In the genomic region with DNA sequence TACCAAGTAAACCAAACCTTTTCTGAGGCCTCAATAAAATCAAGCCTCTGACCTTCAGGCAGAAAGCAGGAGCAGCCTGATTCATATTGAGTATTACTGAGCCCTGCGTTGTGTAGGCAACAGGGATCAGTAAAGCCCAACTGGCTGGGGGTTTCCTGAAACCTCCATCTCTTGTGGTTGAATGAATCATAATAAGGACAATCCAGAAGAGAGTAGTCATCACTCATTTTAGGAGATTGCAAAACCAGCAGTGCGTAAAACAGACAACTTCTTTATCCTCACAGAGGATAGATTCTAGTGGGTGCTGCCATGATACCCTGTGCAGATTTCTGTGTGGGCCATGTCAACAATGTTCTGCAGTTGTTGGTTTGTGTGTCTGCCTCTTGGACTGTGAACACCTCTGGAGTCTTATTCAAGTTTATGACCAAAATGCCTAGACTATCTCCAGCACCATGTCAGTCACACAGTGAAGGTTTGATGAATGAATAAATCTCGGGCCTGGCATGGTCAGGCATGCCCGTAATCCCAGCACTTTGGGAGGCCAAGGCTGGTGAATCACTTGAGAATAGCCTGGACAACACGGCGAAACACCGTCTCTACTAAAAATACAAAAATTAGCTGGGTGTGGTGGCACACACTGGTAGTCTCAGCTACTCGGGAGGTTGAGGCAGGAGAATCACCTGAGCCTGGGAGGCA, we compare ENCODE assay signal across 8 cellular contexts. TPM values are rescaled to one million over a fixed set of nuclear protein-coding genes. Genes with fewer than 3 reads are reported as not detected.
DNase-seq lines count a peak whose midpoint lies in the region; ATAC-seq and TF ChIP-seq lines count a peak whose summit lies in the region.

No MANE protein-coding gene starts in this region.

- H4K20me1 ChIP-seq in Loucy (ENCODE audit: insufficient read depth, low read length, poor library complexity, severe bottlenecking), result no peaks in the 10 kb centered on the region
- no peaks in the 10 kb centered on the region for H4K20me1 ChIP-seq in mammary epithelial cell (ENCODE audit: insufficient read depth, low read length)

- no peaks in the 10 kb centered on the region for H3K9me3 ChIP-seq in Loucy (ENCODE audit: insufficient read depth, low read depth, low read length)
- H3K9me3 ChIP-seq in mammary epithelial cell (replicated peaks; ENCODE audit: insufficient read depth, low read length), result no peaks in the 10 kb centered on the region
- H3K9me3 ChIP-seq in skeletal muscle tissue (ENCODE audit: control insufficient read depth in 3 of 3, low read length in 3 of 3), result no peaks in the 10 kb centered on the region

- H3K4me2 ChIP-seq in Loucy (ENCODE audit: low read depth, low read length, poor library complexity, severe bottlenecking) (peak overlapping the region; percentile 21), mammary epithelial cell (ENCODE audit: insufficient read depth, low read depth, low read length) (peak overlapping the region; percentile 68)

- H3F3A ChIP-seq in Loucy (ENCODE audit: low read depth), result peaks cover 8% of the 10 kb centered on the region; the same call in 1 of the 2 replicates

- H3K79me2 ChIP-seq in Loucy (ENCODE audit: insufficient read depth, low read length) (no peaks in the 10 kb centered on the region), mammary epithelial cell (ENCODE audit: insufficient read depth, low read length) (no peaks in the 10 kb centered on the region)

- no peaks in the 10 kb centered on the region for H3K36me3 ChIP-seq in Loucy (ENCODE audit: insufficient read depth, low read length)
- H3K36me3 ChIP-seq in mammary epithelial cell (ENCODE audit: insufficient read depth, low read length), result no peaks in the 10 kb centered on the region
- H3K36me3 ChIP-seq in skeletal muscle tissue (ENCODE audit: control insufficient read depth in 3 of 3, insufficient read depth in 3 of 3, low read length in 3 of 3), result no peaks in the 10 kb centered on the region

- H2AFZ ChIP-seq in Loucy (ENCODE audit: low read length), result no peak overlapping the region
- H2AFZ ChIP-seq in mammary epithelial cell (ENCODE audit: low read depth, low read length), result peak overlapping the region; percentile 77

- in situ Hi-C loops in mammary epithelial cell (cut with MboI; ENCODE audit: low sequenced_read_pairs in 2 of 2), result loop anchor here in 1 of 2 donors (5.0 kb wide), 1 partner anchor 56 kb away; no protein-coding TSS in a partner anchor

- BruUV-seq in mammary epithelial cell (replicated peaks; lab: Mats Ljungman, UMichigan), result TSS peak; percentile 62

- H3K27ac ChIP-seq in mammary epithelial cell (ENCODE audit: insufficient read depth, low read depth, low read length) (peak overlapping the region; percentile 98), skeletal muscle tissue (ENCODE audit: low read depth, low read length) (peak overlapping the region; percentile 34)

- ATAC-seq in GM21717 (IDR thresholded peaks at IDR 0.05; ENCODE audit: unreplicated experiment), result peak; percentile 73

- CTCF ChIA-PET in mammary epithelial cell (lab: Charles Lee; ENCODE audit: low non-redundant PET), result no interaction called here

- H3K4me3 ChIP-seq in Loucy (ENCODE audit: low read length, poor library complexity, severe bottlenecking), result no peak overlapping the region
- no peak overlapping the region for H3K4me3 ChIP-seq in mammary epithelial cell (replicated peaks in 1 of 3; ENCODE audit: insufficient read depth in 1 of 3, low read depth in 2 of 3, low read length in 3 of 3)
- no peak overlapping the region for H3K4me3 ChIP-seq in skeletal muscle tissue (ENCODE audit: low read length in 3 of 3)

- 0% methylated on average over 4 of the region's 8 CpGs for WGBS in mammary epithelial cell (ENCODE audit: low coverage, missing lambda C conversion rate)

- H3K27me3 ChIP-seq in Loucy (ENCODE audit: insufficient read depth, low read length, poor library complexity, severe bottlenecking), result no peaks in the 10 kb centered on the region
- H3K27me3 ChIP-seq in mammary epithelial cell (ENCODE audit: insufficient read depth, low read length), result no peaks in the 10 kb centered on the region
- H3K27me3 ChIP-seq in skeletal muscle tissue (ENCODE audit: control insufficient read depth in 3 of 3, insufficient read depth in 3 of 3, low read length in 3 of 3), result no peaks in the 10 kb centered on the region

- TF ChIP-seq CTCF in Loucy (conservative IDR thresholded peaks at IDR 0.05; ENCODE audit: low read length) (no peak), mammary epithelial cell (conservative IDR thresholded peaks at IDR 0.05 in 1 of 2, IDR thresholded peaks at IDR 0.05 in 1 of 2; ENCODE audit: extremely low read depth in 1 of 2, insufficient read depth in 1 of 2, low read depth in 1 of 2, low read length in 2 of 2) (no peak)

- intact Hi-C loops in mammary epithelial cell (cut with micrococcal nuclease), result loop anchor here (1.0 to 5.0 kb wide), 7 partner anchors 30 to 206 kb away; a partner anchor contains a TSS

- peaks cover 62% of the 10 kb centered on the region for H3K4me1 ChIP-seq in Loucy (ENCODE audit: insufficient read depth, low read length, poor library complexity, severe bottlenecking)
- H3K4me1 ChIP-seq in mammary epithelial cell (ENCODE audit: insufficient read depth, low read length), result peaks cover 30% of the 10 kb centered on the region
- H3K4me1 ChIP-seq in skeletal muscle tissue (ENCODE audit: control insufficient read depth in 3 of 3, insufficient read depth in 3 of 3, low read length in 3 of 3), result peaks cover 0 to 3% (median 0%) of the 10 kb centered on the region in 3 donors

- dilution Hi-C loops in mammary epithelial cell (cut with HindIII; ENCODE audit: low sequenced_read_pairs), result no loop called here

- H3K9ac ChIP-seq in Loucy (ENCODE audit: low read depth, low read length, poor library complexity, severe bottlenecking), result no peak overlapping the region
- peak overlapping the region; percentile 82 for H3K9ac ChIP-seq in mammary epithelial cell (ENCODE audit: insufficient read depth, low read length)
- H3K9ac ChIP-seq in skeletal muscle tissue (ENCODE audit: low read depth in 1 of 3, low read length in 3 of 3), result no peak overlapping the region

- DNase-seq in EL (peak; percentile 98), mammary epithelial cell (peak; percentile 99), NCI-H1092 treated with DMSO at 0.1 percent for 48 hours (lab: John Stamatoyannopoulos, UW) (no peak), NCI-H1436 (lab: John Stamatoyannopoulos, UW) (no peak), amygdala (lab: John Stamatoyannopoulos, UW) (no peak)

- no peaks in the 10 kb centered on the region for H3K9me2 ChIP-seq in Loucy (replicated peaks; ENCODE audit: low read depth, low read length)

RNA-seq across cellular contexts. Expression of a gene that starts 51.8 kb away (rescaled TPM):
- total RNA-seq in mammary epithelial cell (10 to 100 TPM in 1 of 2 donors, 1 to 10 TPM in 1; 1.8 to 19.3 TPM), skeletal muscle tissue (1.0 TPM)
- 2.5 TPM for polyA plus RNA-seq in mammary epithelial cell
- polyA minus RNA-seq in mammary epithelial cell, result 7.6 TPM

Comparison
In these comparisons a context has a peak if more than half of its experiments do, and no peak if none do; other contexts are left out.
1. DNase-seq: peak in EL (single experiment) and mammary epithelial cell (single experiment); none in NCI-H1092 treated with DMSO at 0.1 percent for 48 hours (single experiment), NCI-H1436 (single experiment) and amygdala (0 of 56).